8 cellular contexts compared by ENCODE assay signal in the genomic region with DNA sequence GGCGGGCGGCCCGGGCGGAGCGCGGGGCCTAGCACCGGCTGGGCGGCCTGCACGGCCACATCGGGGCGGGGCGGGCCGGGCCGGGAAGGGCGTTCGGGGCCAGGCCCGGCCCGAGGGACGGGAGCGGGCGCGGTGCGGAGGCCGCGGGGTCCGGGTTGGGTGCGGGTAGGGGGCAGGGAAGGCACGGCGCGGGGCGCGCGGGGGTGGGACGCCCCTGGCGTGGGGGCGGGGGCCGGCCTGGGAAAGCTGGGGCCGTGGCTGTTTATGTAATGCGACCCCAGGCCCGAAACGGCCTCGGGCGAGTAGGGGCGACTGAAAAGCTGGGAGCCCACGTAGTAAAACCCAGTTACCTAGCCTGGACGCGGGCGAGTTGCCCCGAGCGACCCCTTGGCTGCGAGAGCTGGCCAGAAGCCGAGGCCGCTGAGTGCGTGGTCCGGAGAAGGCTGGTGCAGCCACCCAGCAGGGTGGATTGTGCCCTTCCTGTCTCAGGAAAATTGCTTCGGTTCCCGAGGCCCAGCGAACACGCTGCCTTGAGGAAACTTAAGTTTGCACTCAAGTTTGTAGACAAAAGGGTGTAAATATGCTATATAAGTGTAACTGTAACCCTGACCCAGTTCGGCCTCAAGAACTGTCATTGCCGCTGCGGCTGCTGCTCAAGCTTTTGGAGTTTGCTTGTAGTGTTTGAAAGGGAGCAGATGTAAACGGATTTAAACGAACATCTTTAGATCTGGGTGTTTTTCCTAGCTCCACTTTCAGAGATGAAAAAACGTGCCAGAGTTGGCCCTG. TPM values are rescaled to one million over a fixed set of nuclear protein-coding genes. Genes with fewer than 3 reads are reported as not detected.
A peak's percentile ranks its signal among the peaks of the same experiment; 100 is the strongest.
DNase-seq lines count a peak whose midpoint lies in the region; ATAC-seq and TF ChIP-seq lines count a peak whose summit lies in the region.

No MANE protein-coding gene starts in this region.

- H3K4me1 ChIP-seq in KMS-11 (ENCODE audit: low read depth, poor library complexity, severe bottlenecking): peaks cover 36% of the 10 kb centered on the region
- H3K4me1 ChIP-seq in esophagus squamous epithelium: peaks cover 24 to 62% (median 39%) of the 10 kb centered on the region in 3 donors
- H3K4me1 ChIP-seq in urinary bladder (ENCODE audit: insufficient read depth): peaks cover 4% of the 10 kb centered on the region

- H3K4me2 ChIP-seq in KMS-11: peak overlapping the region; percentile 70

- peak overlapping the region; percentile 65; the same call in 1 of the 2 replicates for H3K9ac ChIP-seq in KMS-11

- POLR2A ChIA-PET in GM10248 (lab: Yijun Ruan, JAX): interaction anchor here (0.6 kb wide), 2 partner anchors 60 to 113 kb away, joined by 3 read pairs; no protein-coding TSS in a partner anchor

- H4K20me1 ChIP-seq in KMS-11 (ENCODE audit: insufficient read depth): peaks cover 20% of the 10 kb centered on the region; the same call in 1 of the 2 replicates

- peak overlapping the region; percentile 97 for H2AFZ ChIP-seq in KMS-11 (ENCODE audit: low read depth)

- CTCF ChIA-PET in GM10248 (lab: Yijun Ruan, JAX): interaction anchor here (0.6 to 4.1 kb wide), 43 partner anchors 10 to 1275 kb away, joined by 3 to 39 read pairs (median 4); a partner anchor contains a TSS

- no peaks in the 10 kb centered on the region for H3K9me3 ChIP-seq in esophagus squamous epithelium

- H3K36me3 ChIP-seq in KMS-11 (ENCODE audit: insufficient read depth): no peaks in the 10 kb centered on the region
- H3K36me3 ChIP-seq in esophagus squamous epithelium: peaks cover 0 to 11% (median 0%) of the 10 kb centered on the region in 3 donors
- H3K36me3 ChIP-seq in urinary bladder (ENCODE audit: insufficient read depth): peaks cover 2% of the 10 kb centered on the region

- H3K27me3 ChIP-seq in KMS-11 (ENCODE audit: insufficient read depth, low read depth) (no peaks in the 10 kb centered on the region), esophagus squamous epithelium (no peaks in the 10 kb centered on the region)

- H3K4me3 ChIP-seq in KMS-11 (IDR thresholded peaks at IDR 0.05; ENCODE audit: insufficient read depth, low read depth, low read length) (peak overlapping the region; percentile 33), esophagus squamous epithelium (peak overlapping the region; percentile 85 to 93 (median 86)), urinary bladder (ENCODE audit: low read depth, low read length) (peak overlapping the region; percentile 92)

- DNase-seq in GM10248 (ENCODE audit: extremely low spot score) (peak; percentile 22), activated T-cell treated with anti-CD3 and anti-CD28 coated beads for 48 hours (ENCODE audit: low read depth) (peak; percentile 11), esophagus squamous epithelium (lab: John Stamatoyannopoulos, UW) (no peak), myocyte (ENCODE audit: low read depth) (peak; percentile 30), NCI-H2171 (lab: John Stamatoyannopoulos, UW) (no peak)

- H3K27ac ChIP-seq in KMS-11: peak overlapping the region; percentile 10; the same call in 1 of the 2 replicates
- peak overlapping the region; percentile 92 to 97 (median 96) for H3K27ac ChIP-seq in esophagus squamous epithelium
- peak overlapping the region; percentile 99 for H3K27ac ChIP-seq in urinary bladder (ENCODE audit: low read depth)

- H3K79me2 ChIP-seq in KMS-11 (ENCODE audit: insufficient read depth, low read depth): peaks cover 60% of the 10 kb centered on the region

- ATAC-seq in GM21737 (IDR thresholded peaks at IDR 0.05; ENCODE audit: unreplicated experiment): peak; percentile 32

- intact Hi-C loops in esophagus squamous epithelium (cut with DNase I): loop anchor here (10.0 kb wide), 2 partner anchors 131 to 291 kb away; a partner anchor contains a TSS

- no peak for TF ChIP-seq POLR2A in esophagus squamous epithelium (IDR thresholded peaks at IDR 0.05)

- TF ChIP-seq CTCF in GM10248 (IDR thresholded peaks at IDR 0.05; ENCODE audit: control extremely low read depth, extremely low read depth, low read depth, missing control alignments) (no peak), KMS-11 (conservative IDR thresholded peaks at IDR 0.05; ENCODE audit: low read depth, low read length) (no peak), esophagus squamous epithelium (IDR thresholded peaks at IDR 0.05) (no peak)

- WGBS in esophagus squamous epithelium, 2 donors: 0 to 3% methylated on average over 6 to 8 of the region's 65 CpGs
- WGBS in urinary bladder: under 1% methylated on average over 65 of the region's 65 CpGs

RNA-seq across cellular contexts. Expression of a gene that starts 0.6 kb away (rescaled TPM):
- total RNA-seq in esophagus squamous epithelium (10 to 100 TPM; 20.4 to 38.5 (median 29.1) TPM), myocyte (22.7 and 27.9 TPM in 2 replicates), urinary bladder (37.8 TPM)
- 15.4 TPM for polyA plus RNA-seq in myocyte (2012)
- 19.8 TPM for polyA plus RNA-seq in urinary bladder

Comparison
In these comparisons a context has a peak if more than half of its experiments do, and no peak if none do; other contexts are left out.
1. DNase-seq: peak in GM10248 (single experiment), activated T-cell treated with anti-CD3 and anti-CD28 coated beads for 48 hours (single experiment) and myocyte (single experiment); none in esophagus squamous epithelium (single experiment) and NCI-H2171 (single experiment).
2. H3K27ac ChIP-seq: peak in every context shown above with its lines; median percentile 99 in urinary bladder; 96 in esophagus squamous epithelium; 10 in KMS-11.
3. H3K4me3 ChIP-seq: peak in every context shown above with its lines; median percentile 92 in urinary bladder; 86 in esophagus squamous epithelium; 33 in KMS-11.